In genomic region chr7:46139079-46139478, GRCh38 we compare ENCODE assay signal across 11 cellular contexts.
DNase-seq lines count a peak whose midpoint lies in the region; ATAC-seq, FAIRE-seq and TF ChIP-seq lines count a peak whose summit lies in the region.
"Had no signal": no experiment of that assay in that cellular context is flagged by ENCODE, and none has a peak within 500 bp of the region (broad histone marks: within the 10 kb centered on the region; RNA-seq: fewer than 3 reads in every experiment).

No MANE protein-coding gene starts in this region.

- DNase-seq in ACHN (peak; percentile 75), IMR-90 (peak; percentile 90), fibroblast of lung (ENCODE audit: low read depth in 2 of 2) (peak; percentile 20 to 96), NCI-H1048 (lab: John Stamatoyannopoulos, UW) (no peak), pancreas (no peak)
- DNase-seq: AML-193, T-helper 2 cell had no signal

- no peak overlapping the region for H3K27ac ChIP-seq in IMR-90 (ENCODE audit: insufficient read depth, low read length)
- no peak overlapping the region for H3K27ac ChIP-seq in fibroblast of lung (ENCODE audit: insufficient read depth, low read length)
- H3K27ac ChIP-seq in pancreas: no peak overlapping the region
- H3K27ac ChIP-seq: suprapubic skin had no signal

- H3K79me1 ChIP-seq in IMR-90 (ENCODE audit: low read depth in 1 of 2, low read length in 2 of 2): no peaks in the 10 kb centered on the region

- ATAC-seq in GM19035 (IDR thresholded peaks at IDR 0.05; ENCODE audit: unreplicated experiment): peak; percentile 82
- peak; percentile 94 for ATAC-seq in IMR-90 (ENCODE audit: low read depth)
- no peak for ATAC-seq in HG02973 (IDR thresholded peaks at IDR 0.05; ENCODE audit: unreplicated experiment)
- ATAC-seq in HG02870 (IDR thresholded peaks at IDR 0.05; ENCODE audit: unreplicated experiment): no peak
- no peak for ATAC-seq in pancreas

- FAIRE-seq in pancreas (lab: Jason Lieb, UNC): no peak

- H2BK20ac ChIP-seq in IMR-90 (ENCODE audit: low read depth, low read length): peak overlapping the region; percentile 52; the same call in 1 of the 2 replicates

- H3K36me3 ChIP-seq in IMR-90 (ENCODE audit: control insufficient read depth, insufficient read depth, low read length): no peaks in the 10 kb centered on the region
- H3K36me3 ChIP-seq in fibroblast of lung (ENCODE audit: control insufficient read depth, insufficient read depth, low read length): no peaks in the 10 kb centered on the region
- no peaks in the 10 kb centered on the region for H3K36me3 ChIP-seq in pancreas
- H3K36me3 ChIP-seq: suprapubic skin had no signal

- H2AFZ ChIP-seq in IMR-90 (replicated peaks; ENCODE audit: low read length, poor library complexity) (no peak overlapping the region), fibroblast of lung (ENCODE audit: low read length) (no peak overlapping the region)

- no peak overlapping the region; the same call in 1 of the 2 replicates for H3K18ac ChIP-seq in IMR-90 (ENCODE audit: low read depth, low read length)

- peak overlapping the region; percentile 45; the same call in 1 of the 2 replicates for H3K9ac ChIP-seq in IMR-90 (ENCODE audit: low read depth, low read length)
- no peak overlapping the region for H3K9ac ChIP-seq in fibroblast of lung (ENCODE audit: insufficient read depth, low read length)

- no peaks in the 10 kb centered on the region for H4K20me1 ChIP-seq in IMR-90 (ENCODE audit: insufficient read depth, low read length)
- no peaks in the 10 kb centered on the region for H4K20me1 ChIP-seq in fibroblast of lung (ENCODE audit: control insufficient read depth, extremely low read depth, insufficient read depth, low read length)

- no peak overlapping the region for H4K91ac ChIP-seq in IMR-90 (ENCODE audit: insufficient read depth, low read depth, low read length)

- POLR2A ChIA-PET in IMR-90 (lab: Charles Lee; ENCODE audit: unreplicated experiment): no interaction called here

- no peak overlapping the region for H3K56ac ChIP-seq in IMR-90 (ENCODE audit: extremely low read depth, insufficient read depth, low read length)

- H2BK5ac ChIP-seq in IMR-90 (ENCODE audit: low read depth, low read length, poor library complexity, severe bottlenecking): peak overlapping the region; percentile 98

- H3K27me3 ChIP-seq in IMR-90 (ENCODE audit: control insufficient read depth, insufficient read depth, low read length) (no peaks in the 10 kb centered on the region), fibroblast of lung (ENCODE audit: control insufficient read depth, insufficient read depth, low read length) (no peaks in the 10 kb centered on the region), pancreas (no peaks in the 10 kb centered on the region)
- H3K27me3 ChIP-seq: suprapubic skin had no signal

- no peak overlapping the region for H2AK5ac ChIP-seq in IMR-90 (ENCODE audit: low read depth, low read length)

- no peak overlapping the region for H3K4me3 ChIP-seq in IMR-90 (ENCODE audit: insufficient read depth, low read depth, low read length)
- no peak overlapping the region for H3K4me3 ChIP-seq in fibroblast of lung (replicated peaks in 1 of 4; ENCODE audit: control extremely low read depth in 1 of 4, insufficient read depth in 1 of 4, low read depth in 3 of 4, low read length in 4 of 4)
- H3K4me3 ChIP-seq in pancreas: no peak overlapping the region
- H3K4me3 ChIP-seq: suprapubic skin had no signal

- no peak overlapping the region; the same call in 1 of the 2 replicates for H4K5ac ChIP-seq in IMR-90 (ENCODE audit: low read depth, low read length)

- H3K4me2 ChIP-seq in IMR-90 (ENCODE audit: low read depth, low read length): peak overlapping the region; percentile 62; the same call in 1 of the 2 replicates
- H3K4me2 ChIP-seq in fibroblast of lung (ENCODE audit: extremely low read depth, insufficient read depth, low read length): peak overlapping the region; percentile 35

- peak overlapping the region in 1 of 2 experiments; percentile 27; a peak in 1 of 4 replicates for H4K8ac ChIP-seq in IMR-90 (ENCODE audit: low read depth in 2 of 2, low read length in 2 of 2)

- H3K9me1 ChIP-seq in IMR-90 (ENCODE audit: insufficient read depth, low read length): no peaks in the 10 kb centered on the region

- TF ChIP-seq RAD21 in IMR-90 (IDR thresholded peaks at IDR 0.05; ENCODE audit: low read length): no peak

- intact Hi-C loops in IMR-90 (cut with micrococcal nuclease) (no loop called here), pancreas (cut with DNase I) (no loop called here)

- TF ChIP-seq CTCF in IMR-90 (conservative IDR thresholded peaks at IDR 0.05; ENCODE audit: low read depth, low read length) (no peak), fibroblast of lung (conservative IDR thresholded peaks at IDR 0.05 in 1 of 2, IDR thresholded peaks at IDR 0.05 in 1 of 2; ENCODE audit: low read depth in 1 of 2, low read length in 2 of 2) (no peak), pancreas (IDR thresholded peaks at IDR 0.05) (no peak)

- 0 out of 2 replicates have a peak overlapping the region, but pooled peaks have one; percentile 12 for H3K4ac ChIP-seq in IMR-90 (ENCODE audit: low read depth, low read length)

- H3K23ac ChIP-seq in IMR-90 (ENCODE audit: low read depth, low read length): no peak overlapping the region

- no peaks in the 10 kb centered on the region for H3K79me2 ChIP-seq in fibroblast of lung (ENCODE audit: control insufficient read depth, insufficient read depth, low read length)

- H2BK120ac ChIP-seq in IMR-90 (ENCODE audit: low read depth, low read length): peak overlapping the region; percentile 55

- no peak for TF ChIP-seq POLR2A in IMR-90 (IDR thresholded peaks at IDR 0.05; ENCODE audit: low read depth, low read length)

- dilution Hi-C loops in IMR-90 (cut with HindIII; ENCODE audit: low sequenced_read_pairs, unreplicated experiment): no loop called here

- peaks cover 3% of the 10 kb centered on the region; the same call in 1 of the 2 replicates for H3K4me1 ChIP-seq in IMR-90 (ENCODE audit: control insufficient read depth, insufficient read depth, low read length)
- no peaks in the 10 kb centered on the region for H3K4me1 ChIP-seq in fibroblast of lung (ENCODE audit: control insufficient read depth, extremely low read depth, insufficient read depth, low read length)
- H3K4me1 ChIP-seq in pancreas: no peaks in the 10 kb centered on the region
- H3K4me1 ChIP-seq: suprapubic skin had no signal

- no peak overlapping the region for H3K14ac ChIP-seq in IMR-90 (replicated peaks; ENCODE audit: low read depth, low read length)

- no peak overlapping the region for H2AK9ac ChIP-seq in IMR-90 (replicated peaks; ENCODE audit: low read depth, low read length, poor library complexity)

- in situ Hi-C loops in ACHN (cut with HindIII; ENCODE audit: low pct_ligation_motif_present, low pct_unique_long_range_greater_than_20kb, low sequenced_read_pairs): no loop called here
- in situ Hi-C loops in IMR-90 (cut with MboI; ENCODE audit: low sequenced_read_pairs): no loop called here

- CTCF ChIA-PET in IMR-90 (lab: Yijun Ruan, JAX): interaction anchor here (0.6 to 1.6 kb wide), 3 partner anchors 154 to 220 kb away, joined by 3 to 9 read pairs (median 3); no protein-coding TSS in a partner anchor

- H2BK15ac ChIP-seq in IMR-90 (ENCODE audit: low read depth, low read length): no peak overlapping the region

- H3K9me3 ChIP-seq in IMR-90 (ENCODE audit: control insufficient read depth, insufficient read depth, low read length) (no peaks in the 10 kb centered on the region), fibroblast of lung (ENCODE audit: control insufficient read depth, insufficient read depth, low read depth, low read length) (no peaks in the 10 kb centered on the region), pancreas (no peaks in the 10 kb centered on the region)
- H3K9me3 ChIP-seq: suprapubic skin had no signal

- no TSS peak for BruUV-seq in IMR-90 (replicated peaks; lab: Mats Ljungman, UMichigan)

TF ChIP-seq in IMR-90, 13 proteins besides CTCF, POLR2A, EP300 and RAD21:
- no peak; the same call in 1 of the 2 replicates for TF ChIP-seq BHLHE40 (IDR thresholded peaks at IDR 0.05; ENCODE audit: low read depth, low read length)
- peak; percentile 69 for TF ChIP-seq CEBPB (IDR thresholded peaks at IDR 0.05; ENCODE audit: low read depth, low read length)
- no peak for TF ChIP-seq NFE2L2 (IDR thresholded peaks at IDR 0.05; ENCODE audit: low read depth, low read length)
TF ChIP-seq in IMR-90: peak in this region for 1.

Comparison
In these comparisons a context has a peak if more than half of its experiments do, and no peak if none do; other contexts are left out.
1. DNase-seq: peak in ACHN (single experiment), IMR-90 (single experiment) and fibroblast of lung (2 of 2); none in NCI-H1048 (single experiment) and pancreas (0 of 6).
2. ATAC-seq: peak in GM19035 (single experiment) and IMR-90 (single experiment); none in HG02973 (single experiment), HG02870 (single experiment) and pancreas (0 of 4).